ENCODE assay signal across 1 cellular context in the genomic region with DNA sequence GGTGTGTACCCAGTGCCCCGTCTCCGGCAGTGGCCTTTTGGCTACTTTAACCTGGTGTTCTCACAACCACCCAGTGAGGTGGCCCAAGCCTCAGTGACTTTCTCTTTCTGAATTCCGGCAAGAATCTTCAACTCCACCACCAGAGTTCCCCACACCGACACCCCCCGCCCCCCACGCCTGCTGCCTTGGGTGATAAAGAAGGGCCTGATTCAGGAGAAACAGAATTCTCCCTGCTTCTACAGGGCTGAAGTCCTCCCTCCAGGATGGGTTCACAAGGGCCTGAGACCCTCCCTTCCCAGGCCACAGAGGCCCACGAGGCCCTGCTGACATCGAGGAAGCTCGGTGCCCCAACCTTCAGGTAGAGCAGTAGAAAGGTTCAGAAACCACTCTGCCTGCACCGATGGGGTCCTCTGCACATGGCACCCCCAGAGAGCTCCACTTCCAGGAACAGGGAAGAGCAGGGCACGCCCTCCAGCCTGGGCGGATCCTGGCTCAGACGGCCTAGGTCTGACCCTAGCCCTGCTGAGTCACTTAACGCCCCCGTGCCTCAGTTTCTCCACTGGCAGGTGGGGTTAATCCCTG.
TF ChIP-seq lines count a peak whose summit lies in the region.

No MANE protein-coding gene starts in this region.

TF ChIP-seq in HepG2, 621 proteins besides CTCF, POLR2A, EP300 and RAD21 (continued from another document and continues in another):
- TF ChIP-seq, protein P1, sequence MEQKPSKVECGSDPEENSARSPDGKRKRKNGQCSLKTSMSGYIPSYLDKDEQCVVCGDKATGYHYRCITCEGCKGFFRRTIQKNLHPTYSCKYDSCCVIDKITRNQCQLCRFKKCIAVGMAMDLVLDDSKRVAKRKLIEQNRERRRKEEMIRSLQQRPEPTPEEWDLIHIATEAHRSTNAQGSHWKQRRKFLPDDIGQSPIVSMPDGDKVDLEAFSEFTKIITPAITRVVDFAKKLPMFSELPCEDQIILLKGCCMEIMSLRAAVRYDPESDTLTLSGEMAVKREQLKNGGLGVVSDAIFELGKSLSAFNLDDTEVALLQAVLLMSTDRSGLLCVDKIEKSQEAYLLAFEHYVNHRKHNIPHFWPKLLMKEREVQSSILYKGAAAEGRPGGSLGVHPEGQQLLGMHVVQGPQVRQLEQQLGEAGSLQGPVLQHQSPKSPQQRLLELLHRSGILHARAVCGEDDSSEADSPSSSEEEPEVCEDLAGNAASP (CRISPR knock-in tag; IDR thresholded peaks at IDR 0.05; ENCODE audit: borderline replicate concordance): no peak
- TF ChIP-seq MTF2 (CRISPR knock-in tag; IDR thresholded peaks at IDR 0.05; ENCODE audit: borderline replicate concordance) (no peak), ATF7-NPFF (CRISPR knock-in tag; IDR thresholded peaks at IDR 0.05; ENCODE audit: low read depth) (no peak), ZNF253 (CRISPR knock-in tag; IDR thresholded peaks at IDR 0.05; ENCODE audit: borderline replicate concordance) (no peak; the same call in 1 of the 2 replicates), ZNF589 (CRISPR knock-in tag; conservative IDR thresholded peaks at IDR 0.05) (0 out of 2 replicates have a peak, but pooled peaks have one; percentile 24), EZH2 (conservative IDR thresholded peaks at IDR 0.05; ENCODE audit: low read depth, low read length) (no peak), HDAC6 (IDR thresholded peaks at IDR 0.05; ENCODE audit: low read depth, low read length) (no peak), MIER2 (CRISPR knock-in tag; IDR thresholded peaks at IDR 0.05) (no peak), THYN1 (CRISPR knock-in tag; IDR thresholded peaks at IDR 0.05; ENCODE audit: borderline replicate concordance, low read depth) (peak; percentile 5; the same call in 1 of the 2 replicates), ZSCAN22 (CRISPR knock-in tag; IDR thresholded peaks at IDR 0.05) (no peak), ZEB1 (IDR thresholded peaks at IDR 0.05; ENCODE audit: insufficient replicate concordance, low read depth) (peak; percentile 6), MAF1 (CRISPR knock-in tag; IDR thresholded peaks at IDR 0.05; ENCODE audit: borderline replicate concordance) (no peak), NFYB (CRISPR knock-in tag; IDR thresholded peaks at IDR 0.05) (no peak), MBNL3 (CRISPR knock-in tag; conservative IDR thresholded peaks at IDR 0.05) (no peak), ZNF446 (CRISPR knock-in tag; IDR thresholded peaks at IDR 0.05) (0 out of 2 replicates have a peak, but pooled peaks have one; percentile 15), ESRRA (CRISPR knock-in tag; IDR thresholded peaks at IDR 0.05; ENCODE audit: low read depth) (no peak; the same call in none of the 2 replicates), KLF12 (CRISPR knock-in tag; IDR thresholded peaks at IDR 0.05; ENCODE audit: borderline replicate concordance) (no peak), KLF15 (CRISPR knock-in tag; IDR thresholded peaks at IDR 0.05; ENCODE audit: borderline replicate concordance) (no peak), RAD51 (IDR thresholded peaks at IDR 0.05; ENCODE audit: borderline replicate concordance) (no peak), TBX3 (IDR thresholded peaks at IDR 0.05; ENCODE audit: borderline replicate concordance) (no peak), PCBP1 (IDR thresholded peaks at IDR 0.05; ENCODE audit: borderline replicate concordance, low read depth, low read length) (no peak), ZNF556 (CRISPR knock-in tag; IDR thresholded peaks at IDR 0.05; ENCODE audit: borderline replicate concordance) (no peak), ZNF672 (CRISPR knock-in tag; IDR thresholded peaks at IDR 0.05) (no peak), ZNF143 (CRISPR knock-in tag; IDR thresholded peaks at IDR 0.05) (no peak), ZNF614 (CRISPR knock-in tag; IDR thresholded peaks at IDR 0.05; ENCODE audit: borderline replicate concordance) (no peak), KMT2B (CRISPR knock-in tag; IDR thresholded peaks at IDR 0.05) (no peak), RBAK (CRISPR knock-in tag; IDR thresholded peaks at IDR 0.05) (no peak), ZNF674 (CRISPR knock-in tag; IDR thresholded peaks at IDR 0.05; ENCODE audit: low read depth) (no peak), MAFK (conservative IDR thresholded peaks at IDR 0.05 in 1 of 2, IDR thresholded peaks at IDR 0.05 in 1 of 2; ENCODE audit: low read length in 2 of 2) (no peak), WIZ (CRISPR knock-in tag; IDR thresholded peaks at IDR 0.05) (no peak), ZNF7 (CRISPR knock-in tag; IDR thresholded peaks at IDR 0.05) (peak; percentile 0; the same call in 1 of the 2 replicates), SOX6 (IDR thresholded peaks at IDR 0.05) (no peak), SOX6 (CRISPR knock-in tag; IDR thresholded peaks at IDR 0.05) (no peak; the same call in 1 of the 2 replicates), TP53 (CRISPR knock-in tag; conservative IDR thresholded peaks at IDR 0.05) (no peak), SIN3B (IDR thresholded peaks at IDR 0.05; ENCODE audit: low read length) (no peak), NFE2 (CRISPR knock-in tag; IDR thresholded peaks at IDR 0.05) (no peak), FOXA3 (CRISPR knock-in tag; IDR thresholded peaks at IDR 0.05) (no peak; the same call in 1 of the 2 replicates), TGIF2 (CRISPR knock-in tag; IDR thresholded peaks at IDR 0.05) (peak; percentile 35; the same call in 1 of the 2 replicates), ZNF782 (CRISPR knock-in tag; IDR thresholded peaks at IDR 0.05; ENCODE audit: borderline replicate concordance) (no peak), ZNF251 (CRISPR knock-in tag; IDR thresholded peaks at IDR 0.05) (peak; percentile 80; the same call in 1 of the 2 replicates), NR2C2 (CRISPR knock-in tag; IDR thresholded peaks at IDR 0.05; ENCODE audit: borderline replicate concordance) (no peak)
- TF ChIP-seq, protein P2, sequence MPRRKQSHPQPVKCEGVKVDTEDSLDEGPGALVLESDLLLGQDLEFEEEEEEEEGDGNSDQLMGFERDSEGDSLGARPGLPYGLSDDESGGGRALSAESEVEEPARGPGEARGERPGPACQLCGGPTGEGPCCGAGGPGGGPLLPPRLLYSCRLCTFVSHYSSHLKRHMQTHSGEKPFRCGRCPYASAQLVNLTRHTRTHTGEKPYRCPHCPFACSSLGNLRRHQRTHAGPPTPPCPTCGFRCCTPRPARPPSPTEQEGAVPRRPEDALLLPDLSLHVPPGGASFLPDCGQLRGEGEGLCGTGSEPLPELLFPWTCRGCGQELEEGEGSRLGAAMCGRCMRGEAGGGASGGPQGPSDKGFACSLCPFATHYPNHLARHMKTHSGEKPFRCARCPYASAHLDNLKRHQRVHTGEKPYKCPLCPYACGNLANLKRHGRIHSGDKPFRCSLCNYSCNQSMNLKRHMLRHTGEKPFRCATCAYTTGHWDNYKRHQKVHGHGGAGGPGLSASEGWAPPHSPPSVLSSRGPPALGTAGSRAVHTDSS (CRISPR knock-in tag; conservative IDR thresholded peaks at IDR 0.05): no peak
- TF ChIP-seq, protein P3, sequence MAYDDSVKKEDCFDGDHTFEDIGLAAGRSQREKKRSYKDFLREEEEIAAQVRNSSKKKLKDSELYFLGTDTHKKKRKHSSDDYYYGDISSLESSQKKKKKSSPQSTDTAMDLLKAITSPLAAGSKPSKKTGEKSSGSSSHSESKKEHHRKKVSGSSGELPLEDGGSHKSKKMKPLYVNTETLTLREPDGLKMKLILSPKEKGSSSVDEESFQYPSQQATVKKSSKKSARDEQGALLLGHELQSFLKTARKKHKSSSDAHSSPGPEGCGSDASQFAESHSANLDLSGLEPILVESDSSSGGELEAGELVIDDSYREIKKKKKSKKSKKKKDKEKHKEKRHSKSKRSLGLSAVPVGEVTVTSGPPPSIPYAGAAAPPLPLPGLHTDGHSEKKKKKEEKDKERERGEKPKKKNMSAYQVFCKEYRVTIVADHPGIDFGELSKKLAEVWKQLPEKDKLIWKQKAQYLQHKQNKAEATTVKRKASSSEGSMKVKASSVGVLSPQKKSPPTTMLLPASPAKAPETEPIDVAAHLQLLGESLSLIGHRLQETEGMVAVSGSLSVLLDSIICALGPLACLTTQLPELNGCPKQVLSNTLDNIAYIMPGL (CRISPR knock-in tag; IDR thresholded peaks at IDR 0.05; ENCODE audit: borderline replicate concordance in 1 of 2, low read depth in 1 of 2): 0 out of 4 replicates have a peak, but pooled peaks of 1 of the 2 experiments have one; percentile 2
- TF ChIP-seq, protein P4, sequence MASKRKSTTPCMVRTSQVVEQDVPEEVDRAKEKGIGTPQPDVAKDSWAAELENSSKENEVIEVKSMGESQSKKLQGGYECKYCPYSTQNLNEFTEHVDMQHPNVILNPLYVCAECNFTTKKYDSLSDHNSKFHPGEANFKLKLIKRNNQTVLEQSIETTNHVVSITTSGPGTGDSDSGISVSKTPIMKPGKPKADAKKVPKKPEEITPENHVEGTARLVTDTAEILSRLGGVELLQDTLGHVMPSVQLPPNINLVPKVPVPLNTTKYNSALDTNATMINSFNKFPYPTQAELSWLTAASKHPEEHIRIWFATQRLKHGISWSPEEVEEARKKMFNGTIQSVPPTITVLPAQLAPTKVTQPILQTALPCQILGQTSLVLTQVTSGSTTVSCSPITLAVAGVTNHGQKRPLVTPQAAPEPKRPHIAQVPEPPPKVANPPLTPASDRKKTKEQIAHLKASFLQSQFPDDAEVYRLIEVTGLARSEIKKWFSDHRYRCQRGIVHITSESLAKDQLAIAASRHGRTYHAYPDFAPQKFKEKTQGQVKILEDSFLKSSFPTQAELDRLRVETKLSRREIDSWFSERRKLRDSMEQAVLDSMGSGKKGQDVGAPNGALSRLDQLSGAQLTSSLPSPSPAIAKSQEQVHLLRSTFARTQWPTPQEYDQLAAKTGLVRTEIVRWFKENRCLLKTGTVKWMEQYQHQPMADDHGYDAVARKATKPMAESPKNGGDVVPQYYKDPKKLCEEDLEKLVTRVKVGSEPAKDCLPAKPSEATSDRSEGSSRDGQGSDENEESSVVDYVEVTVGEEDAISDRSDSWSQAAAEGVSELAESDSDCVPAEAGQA (IDR thresholded peaks at IDR 0.05; ENCODE audit: low read depth): no peak
- TF ChIP-seq, protein P4 (CRISPR knock-in tag; IDR thresholded peaks at IDR 0.05; ENCODE audit: borderline replicate concordance): no peak
- TF ChIP-seq, protein P5, sequence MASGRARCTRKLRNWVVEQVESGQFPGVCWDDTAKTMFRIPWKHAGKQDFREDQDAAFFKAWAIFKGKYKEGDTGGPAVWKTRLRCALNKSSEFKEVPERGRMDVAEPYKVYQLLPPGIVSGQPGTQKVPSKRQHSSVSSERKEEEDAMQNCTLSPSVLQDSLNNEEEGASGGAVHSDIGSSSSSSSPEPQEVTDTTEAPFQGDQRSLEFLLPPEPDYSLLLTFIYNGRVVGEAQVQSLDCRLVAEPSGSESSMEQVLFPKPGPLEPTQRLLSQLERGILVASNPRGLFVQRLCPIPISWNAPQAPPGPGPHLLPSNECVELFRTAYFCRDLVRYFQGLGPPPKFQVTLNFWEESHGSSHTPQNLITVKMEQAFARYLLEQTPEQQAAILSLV (CRISPR knock-in tag; IDR thresholded peaks at IDR 0.05; ENCODE audit: borderline replicate concordance): 0 out of 2 replicates have a peak, but pooled peaks have one; percentile 50
- TF ChIP-seq, protein P6, sequence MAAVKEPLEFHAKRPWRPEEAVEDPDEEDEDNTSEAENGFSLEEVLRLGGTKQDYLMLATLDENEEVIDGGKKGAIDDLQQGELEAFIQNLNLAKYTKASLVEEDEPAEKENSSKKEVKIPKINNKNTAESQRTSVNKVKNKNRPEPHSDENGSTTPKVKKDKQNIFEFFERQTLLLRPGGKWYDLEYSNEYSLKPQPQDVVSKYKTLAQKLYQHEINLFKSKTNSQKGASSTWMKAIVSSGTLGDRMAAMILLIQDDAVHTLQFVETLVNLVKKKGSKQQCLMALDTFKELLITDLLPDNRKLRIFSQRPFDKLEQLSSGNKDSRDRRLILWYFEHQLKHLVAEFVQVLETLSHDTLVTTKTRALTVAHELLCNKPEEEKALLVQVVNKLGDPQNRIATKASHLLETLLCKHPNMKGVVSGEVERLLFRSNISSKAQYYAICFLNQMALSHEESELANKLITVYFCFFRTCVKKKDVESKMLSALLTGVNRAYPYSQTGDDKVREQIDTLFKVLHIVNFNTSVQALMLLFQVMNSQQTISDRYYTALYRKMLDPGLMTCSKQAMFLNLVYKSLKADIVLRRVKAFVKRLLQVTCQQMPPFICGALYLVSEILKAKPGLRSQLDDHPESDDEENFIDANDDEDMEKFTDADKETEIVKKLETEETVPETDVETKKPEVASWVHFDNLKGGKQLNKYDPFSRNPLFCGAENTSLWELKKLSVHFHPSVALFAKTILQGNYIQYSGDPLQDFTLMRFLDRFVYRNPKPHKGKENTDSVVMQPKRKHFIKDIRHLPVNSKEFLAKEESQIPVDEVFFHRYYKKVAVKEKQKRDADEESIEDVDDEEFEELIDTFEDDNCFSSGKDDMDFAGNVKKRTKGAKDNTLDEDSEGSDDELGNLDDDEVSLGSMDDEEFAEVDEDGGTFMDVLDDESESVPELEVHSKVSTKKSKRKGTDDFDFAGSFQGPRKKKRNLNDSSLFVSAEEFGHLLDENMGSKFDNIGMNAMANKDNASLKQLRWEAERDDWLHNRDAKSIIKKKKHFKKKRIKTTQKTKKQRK (IDR thresholded peaks at IDR 0.05; ENCODE audit: low read length): no peak
- TF ChIP-seq, protein P7, sequence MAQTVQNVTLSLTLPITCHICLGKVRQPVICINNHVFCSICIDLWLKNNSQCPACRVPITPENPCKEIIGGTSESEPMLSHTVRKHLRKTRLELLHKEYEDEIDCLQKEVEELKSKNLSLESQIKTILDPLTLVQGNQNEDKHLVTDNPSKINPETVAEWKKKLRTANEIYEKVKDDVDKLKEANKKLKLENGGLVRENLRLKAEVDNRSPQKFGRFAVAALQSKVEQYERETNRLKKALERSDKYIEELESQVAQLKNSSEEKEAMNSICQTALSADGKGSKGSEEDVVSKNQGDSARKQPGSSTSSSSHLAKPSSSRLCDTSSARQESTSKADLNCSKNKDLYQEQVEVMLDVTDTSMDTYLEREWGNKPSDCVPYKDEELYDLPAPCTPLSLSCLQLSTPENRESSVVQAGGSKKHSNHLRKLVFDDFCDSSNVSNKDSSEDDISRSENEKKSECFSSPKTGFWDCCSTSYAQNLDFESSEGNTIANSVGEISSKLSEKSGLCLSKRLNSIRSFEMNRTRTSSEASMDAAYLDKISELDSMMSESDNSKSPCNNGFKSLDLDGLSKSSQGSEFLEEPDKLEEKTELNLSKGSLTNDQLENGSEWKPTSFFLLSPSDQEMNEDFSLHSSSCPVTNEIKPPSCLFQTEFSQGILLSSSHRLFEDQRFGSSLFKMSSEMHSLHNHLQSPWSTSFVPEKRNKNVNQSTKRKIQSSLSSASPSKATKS (CRISPR knock-in tag; IDR thresholded peaks at IDR 0.05): 0 out of 2 replicates have a peak, but pooled peaks have one; percentile 1
